Comparison of ENCODE assay signal across 6 cellular contexts in the genomic region with DNA sequence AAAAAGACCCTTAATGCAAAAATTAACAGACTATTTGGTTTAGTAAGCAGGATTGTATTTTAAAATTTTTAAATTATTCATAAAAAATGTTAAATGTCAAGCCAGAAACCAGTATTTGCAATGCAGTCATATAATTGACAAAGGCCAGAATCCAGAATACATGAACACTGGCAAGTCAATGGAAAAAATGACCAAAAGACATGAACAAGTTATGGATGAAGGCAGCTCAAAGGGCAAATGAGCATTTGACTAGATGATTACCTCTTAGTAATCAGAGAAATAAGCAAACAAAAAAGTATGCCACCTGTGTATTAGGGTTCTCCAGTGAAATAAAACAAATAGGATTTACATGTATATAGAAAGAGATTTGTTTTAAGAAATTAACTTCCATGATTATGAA.
DNase-seq lines count a peak whose midpoint lies in the region; ATAC-seq, FAIRE-seq and TF ChIP-seq lines count a peak whose summit lies in the region.
"Not testable (repeated sequence)": the region's sequence is repeated elsewhere in the genome, so short reads cannot be mapped to it uniquely, and the experiment has no call there.

No MANE protein-coding gene starts in this region.

- BruUV-seq in HepG2 (replicated peaks; lab: Mats Ljungman, UMichigan) = not testable (repeated sequence)

- not testable (repeated sequence) for H3K9me3 Mint-ChIP-seq in activated naive CD8-positive, alpha-beta T cell treated with anti-CD3 and anti-CD28 coated beads, Interleukin-2, amount 50 U/mL, for 24 hours

- H2AFZ ChIP-seq in HepG2 (ENCODE audit: low read length) = not testable (repeated sequence)

- H3K27me3 Mint-ChIP-seq in activated naive CD8-positive, alpha-beta T cell treated with anti-CD3 and anti-CD28 coated beads, Interleukin-2, amount 50 U/mL, for 24 hours = not testable (repeated sequence)

- not testable (repeated sequence) for H3K4me1 ChIP-seq in HepG2 (ENCODE audit: insufficient read depth, low read length)

- H3K4me3 Mint-ChIP-seq in activated naive CD8-positive, alpha-beta T cell treated with anti-CD3 and anti-CD28 coated beads, Interleukin-2, amount 50 U/mL, for 24 hours = not testable (repeated sequence)

- not testable (repeated sequence) for H3K4me3 ChIP-seq in HepG2 (replicated peaks in 1 of 3; ENCODE audit: insufficient read depth in 1 of 3, low read depth in 2 of 3, low read length in 3 of 3)

- intact Hi-C loops in HepG2 (cut with micrococcal nuclease; ENCODE audit: unreplicated experiment) = not testable (repeated sequence)

- not testable (repeated sequence) for H3K27ac Mint-ChIP-seq in activated naive CD8-positive, alpha-beta T cell treated with anti-CD3 and anti-CD28 coated beads, Interleukin-2, amount 50 U/mL, for 24 hours

- CTCF ChIA-PET in HepG2 (lab: Yijun Ruan, JAX; ENCODE audit: low intra/inter-chr PET ratio, low total read pairs) = not testable (repeated sequence)

- POLR2A ChIA-PET in HepG2 (lab: Yijun Ruan, JAX) = not testable (repeated sequence)

- H3K9me3 ChIP-seq in HepG2 (ENCODE audit: low read length) = not testable (repeated sequence)

- not testable (repeated sequence) for H3K36me3 Mint-ChIP-seq in activated naive CD8-positive, alpha-beta T cell treated with anti-CD3 and anti-CD28 coated beads, Interleukin-2, amount 50 U/mL, for 24 hours (ENCODE audit: low read depth)

- TF ChIP-seq EP300 in HepG2 (IDR thresholded peaks at IDR 0.05; ENCODE audit: low read depth in 2 of 2, low read length in 2 of 2); HepG2 (CRISPR knock-in tag; IDR thresholded peaks at IDR 0.05; ENCODE audit: borderline replicate concordance): not testable (repeated sequence)

- not testable (repeated sequence) for H3K27ac ChIP-seq in HepG2 (ENCODE audit: extremely low read length, insufficient read depth, low read length)

- TF ChIP-seq POLR2A in HepG2 (IDR thresholded peaks at IDR 0.05; ENCODE audit: insufficient read depth in 1 of 2, low read depth in 2 of 2, low read length in 2 of 2) = not testable (repeated sequence)

- not testable (repeated sequence) for DNase-seq in activated naive CD8-positive, alpha-beta T cell treated with anti-CD3 and anti-CD28 coated beads, Interleukin-2, amount 50 U/mL, for 24 hours; HepG2 (ENCODE audit: low spot score); stimulated activated naive CD8-positive, alpha-beta T cell treated with anti-CD3 and anti-CD28 coated beads, Interleukin-15, Interleukin-2, amounts not matched to agents 100 U/mL and 50 U/mL, for 24 hours

- not testable (repeated sequence) for H3K36me3 ChIP-seq in HepG2 (replicated peaks in 1 of 2; ENCODE audit: control insufficient read depth in 1 of 2, insufficient read depth in 2 of 2, low read length in 2 of 2)

- in situ Hi-C loops in HepG2 (cut with HindIII; ENCODE audit: extremely low pct_ligation_motif_present, low pct_unique_long_range_greater_than_20kb) = not testable (repeated sequence)

- ATAC-seq in activated naive CD8-positive, alpha-beta T cell treated with anti-CD3 and anti-CD28 coated beads, Interleukin-2, amount 50 U/mL, for 24 hours = peak; percentile 50
- ATAC-seq in HepG2 = not testable (repeated sequence)
- ATAC-seq in stimulated activated naive CD8-positive, alpha-beta T cell treated with anti-CD3 and anti-CD28 coated beads, Interleukin-15, Interleukin-2, amounts not matched to agents 100 U/mL and 50 U/mL, for 24 hours = peak; percentile 57

- H3K4me1 Mint-ChIP-seq in activated naive CD8-positive, alpha-beta T cell treated with anti-CD3 and anti-CD28 coated beads, Interleukin-2, amount 50 U/mL, for 24 hours = not testable (repeated sequence)

- not testable (repeated sequence) for H3K27me3 ChIP-seq in HepG2 (ENCODE audit: control insufficient read depth in 1 of 2, insufficient read depth in 2 of 2, low read length in 2 of 2)

- H3K9ac ChIP-seq in HepG2 (ENCODE audit: insufficient read depth, low read depth, low read length) = not testable (repeated sequence)

- H3K4me2 ChIP-seq in HepG2 (ENCODE audit: low read depth, low read length) = not testable (repeated sequence)

- H4K20me1 ChIP-seq in HepG2 (ENCODE audit: insufficient read depth, low read length) = not testable (repeated sequence)

- not testable (repeated sequence) for TF ChIP-seq RAD21 in HepG2 (CRISPR knock-in tag; IDR thresholded peaks at IDR 0.05)

- FAIRE-seq in A204.1 (lab: Jason Lieb, UNC) (peak; percentile 52), G401.6 (lab: Jason Lieb, UNC) (peak; percentile 25), TTC549 (lab: Jason Lieb, UNC) (peak; percentile 52), HepG2 (lab: Jason Lieb, UNC) (peak; percentile 48)

- H3K79me2 ChIP-seq in HepG2 (ENCODE audit: insufficient read depth, low read length) = not testable (repeated sequence)

- TF ChIP-seq CTCF in HepG2 (CRISPR knock-in tag; IDR thresholded peaks at IDR 0.05) = not testable (repeated sequence)
